ENCODE assay signal across 11 cellular contexts in genomic region chr10:88392222-88392621, GRCh38.
A peak's percentile ranks its signal among the peaks of the same experiment; 100 is the strongest.
DNase-seq lines count a peak whose midpoint lies in the region; ATAC-seq and TF ChIP-seq lines count a peak whose summit lies in the region.
"Had no signal": no experiment of that assay in that cellular context is flagged by ENCODE, and none has a peak within 500 bp of the region (broad histone marks: within the 10 kb centered on the region; RNA-seq: fewer than 3 reads in every experiment).

No MANE protein-coding gene starts in this region.

- peaks cover 11% of the 10 kb centered on the region for H3K4me1 Mint-ChIP-seq in CD14-positive monocyte

- intact Hi-C loops in left ventricle myocardium superior (cut with micrococcal nuclease), result no loop called here
- intact Hi-C loops in CD14-positive monocyte (cut with micrococcal nuclease), result no loop called here

- TF ChIP-seq CTCF in upper lobe of left lung (IDR thresholded peaks at IDR 0.05) (no peak), CD14-positive monocyte (IDR thresholded peaks at IDR 0.05) (no peak)

- WGBS in upper lobe of left lung, 2 donors, result 37 to 66% methylated on average over 1 of the region's 1 CpG

- H3K4me3 Mint-ChIP-seq in CD14-positive monocyte, result no peak overlapping the region

- no peak overlapping the region for H3K4me3 ChIP-seq in effector memory CD4-positive, alpha-beta T cell (ENCODE audit: insufficient read depth, low read depth, low read length, poor library complexity, severe bottlenecking)
- no peak overlapping the region for H3K4me3 ChIP-seq in upper lobe of left lung
- H3K4me3 ChIP-seq: ovary had no signal

- no peak for TF ChIP-seq EP300 in upper lobe of left lung (IDR thresholded peaks at IDR 0.05)

- H3K4me1 ChIP-seq in effector memory CD4-positive, alpha-beta T cell (ENCODE audit: control insufficient read depth, insufficient read depth, low read length, poor library complexity, severe bottlenecking), result peaks cover 8% of the 10 kb centered on the region
- peaks cover 0 to 5% (median 1%) of the 10 kb centered on the region in 4 donors for H3K4me1 ChIP-seq in upper lobe of left lung

- H3K36me3 ChIP-seq in effector memory CD4-positive, alpha-beta T cell (ENCODE audit: control insufficient read depth, insufficient read depth, low read length), result no peaks in the 10 kb centered on the region
- no peaks in the 10 kb centered on the region for H3K36me3 ChIP-seq in upper lobe of left lung
- H3K36me3 ChIP-seq: ovary had no signal

- peaks cover 0 to 2% of the 10 kb centered on the region in 2 donors for H3K36me3 Mint-ChIP-seq in CD14-positive monocyte

- TF ChIP-seq POLR2A in upper lobe of left lung (IDR thresholded peaks at IDR 0.05), result no peak

- ATAC-seq in GM18867 (IDR thresholded peaks at IDR 0.05; ENCODE audit: unreplicated experiment) (peak; percentile 88), GM21723 (IDR thresholded peaks at IDR 0.05; ENCODE audit: unreplicated experiment) (peak; percentile 86), HG03575 (IDR thresholded peaks at IDR 0.05; ENCODE audit: extremely low read depth, insufficient number of reproducible peaks, low FRiP score, unreplicated experiment) (peak; percentile 67), upper lobe of left lung (ENCODE audit: low FRiP score in 2 of 2) (no peak), left ventricle myocardium superior (no peak)

- peaks cover 14 to 26% (median 22%) of the 10 kb centered on the region in 7 donors for H3K9me3 Mint-ChIP-seq in CD14-positive monocyte

- no peak overlapping the region for H3K27ac Mint-ChIP-seq in CD14-positive monocyte

- H3K27me3 ChIP-seq in effector memory CD4-positive, alpha-beta T cell (replicated peaks; ENCODE audit: control insufficient read depth, insufficient read depth, low read length, poor library complexity, severe bottlenecking), result no peaks in the 10 kb centered on the region
- no peaks in the 10 kb centered on the region for H3K27me3 ChIP-seq in upper lobe of left lung
- H3K27me3 ChIP-seq: ovary had no signal

- no peak overlapping the region for H3K27ac ChIP-seq in effector memory CD4-positive, alpha-beta T cell (ENCODE audit: insufficient read depth, low read length, poor library complexity, severe bottlenecking)
- H3K27ac ChIP-seq in upper lobe of left lung, result no peak overlapping the region
- H3K27ac ChIP-seq: ovary had no signal

- H3K9me3 ChIP-seq in effector memory CD4-positive, alpha-beta T cell (ENCODE audit: control insufficient read depth, low read length), result no peaks in the 10 kb centered on the region
- peaks cover 2 to 12% (median 6%) of the 10 kb centered on the region in 4 donors for H3K9me3 ChIP-seq in upper lobe of left lung
- H3K9me3 ChIP-seq: ovary had no signal

- no peaks in the 10 kb centered on the region for H3K27me3 Mint-ChIP-seq in CD14-positive monocyte (ENCODE audit: low read depth in 3 of 3)

- DNase-seq in kidney tubule cell (ENCODE audit: low spot score) (peak; percentile 19), upper lobe of left lung (no peak), left ventricle myocardium superior (no peak), CD14-positive monocyte (ENCODE audit: low spot score) (no peak)
- DNase-seq in effector memory CD4-positive, alpha-beta T cell, result no peak
- DNase-seq: activated T-cell treated with anti-CD3 and anti-CD28 coated beads for 4 hours, NCI-H510A, ovary had no signal

Comparison
In these comparisons a context has a peak if more than half of its experiments do, and no peak if none do; other contexts are left out.
1. ATAC-seq: peak in GM18867 (single experiment), GM21723 (single experiment) and HG03575 (single experiment); none in upper lobe of left lung (0 of 2) and left ventricle myocardium superior (single experiment).